Comparison of ENCODE assay signal across 17 cellular contexts in genomic region chr2:45904931-45905642, GRCh38.
DNase-seq lines count a peak whose midpoint lies in the region; ATAC-seq and TF ChIP-seq lines count a peak whose summit lies in the region.
"Had no signal": no experiment of that assay in that cellular context is flagged by ENCODE, and none has a peak within 500 bp of the region (broad histone marks: within the 10 kb centered on the region; RNA-seq: fewer than 3 reads in every experiment).

No MANE protein-coding gene starts in this region.

- ATAC-seq in activated CD8-positive, alpha-beta memory T cell treated with anti-CD3 and anti-CD28 coated beads, Interleukin-2, amount 10 ng/mL, durations not matched to agents 7 days and 5 days = no peak
- ATAC-seq in gastroesophageal sphincter = peak; percentile 23
- no peak for ATAC-seq in stimulated activated naive B cell treated with anti-CD40 and anti-IgM and Interleukin-4, amounts not matched to agents 10 μg/mL and 1 μg/mL and 100 μg/mL, for 72 hours (replicated peaks)

- H3K9ac ChIP-seq in colonic mucosa (ENCODE audit: low read depth in 2 of 2, low read length in 2 of 2) = no peak overlapping the region

- H3K36me3 Mint-ChIP-seq in activated CD8-positive, alpha-beta memory T cell treated with anti-CD3 and anti-CD28 coated beads, Interleukin-2, amount 10 ng/mL, durations not matched to agents 7 days and 5 days = peaks cover 7% of the 10 kb centered on the region
- peaks cover 5 to 9% of the 10 kb centered on the region in 2 donors for H3K36me3 Mint-ChIP-seq in stimulated activated naive B cell treated with anti-CD40 and anti-IgM and Interleukin-4, amounts not matched to agents 10 μg/mL and 1 μg/mL and 100 μg/mL, for 72 hours

- H3K4me1 ChIP-seq in gastroesophageal sphincter = peaks cover 0 to 44% (median 7%) of the 10 kb centered on the region in 3 donors
- no peaks in the 10 kb centered on the region for H3K4me1 ChIP-seq in colonic mucosa
- H3K4me1 ChIP-seq: BE2C, HAP-1 had no signal

- peaks cover 36% of the 10 kb centered on the region for H3K4me1 Mint-ChIP-seq in activated CD8-positive, alpha-beta memory T cell treated with anti-CD3 and anti-CD28 coated beads, Interleukin-2, amount 10 ng/mL, durations not matched to agents 7 days and 5 days
- H3K4me1 Mint-ChIP-seq in stimulated activated naive B cell treated with anti-CD40 and anti-IgM and Interleukin-4, amounts not matched to agents 10 μg/mL and 1 μg/mL and 100 μg/mL, for 72 hours = peaks cover 39 to 73% of the 10 kb centered on the region in 2 donors

- intact Hi-C loops in colonic mucosa (cut with DNase I) = no loop called here

- H3K4me3 Mint-ChIP-seq in activated CD8-positive, alpha-beta memory T cell treated with anti-CD3 and anti-CD28 coated beads, Interleukin-2, amount 10 ng/mL, durations not matched to agents 7 days and 5 days = no peak overlapping the region
- no peak overlapping the region for H3K4me3 Mint-ChIP-seq in stimulated activated naive B cell treated with anti-CD40 and anti-IgM and Interleukin-4, amounts not matched to agents 10 μg/mL and 1 μg/mL and 100 μg/mL, for 72 hours
- H3K4me3 Mint-ChIP-seq: T-helper 2 cell treated with Interferon-gamma antibody and Interleukin-4, amounts not matched to agents 5 μg/mL and 100 μg/mL, for 36 hours had no signal

- no peak for TF ChIP-seq EP300 in gastroesophageal sphincter (IDR thresholded peaks at IDR 0.05)

- H3K9me3 ChIP-seq in gastroesophageal sphincter = no peaks in the 10 kb centered on the region
- H3K9me3 ChIP-seq in colonic mucosa = no peaks in the 10 kb centered on the region
- H3K9me3 ChIP-seq: BE2C, HAP-1 had no signal

- no peaks in the 10 kb centered on the region for H3K27me3 ChIP-seq in gastroesophageal sphincter
- no peaks in the 10 kb centered on the region for H3K27me3 ChIP-seq in colonic mucosa
- H3K27me3 ChIP-seq: BE2C had no signal

- no peak overlapping the region for H3K4me3 ChIP-seq in gastroesophageal sphincter
- H3K4me3 ChIP-seq in colonic mucosa = no peak overlapping the region
- H3K4me3 ChIP-seq: HAP-1 had no signal

- peak overlapping the region; percentile 86 for H3K27ac Mint-ChIP-seq in activated CD8-positive, alpha-beta memory T cell treated with anti-CD3 and anti-CD28 coated beads, Interleukin-2, amount 10 ng/mL, durations not matched to agents 7 days and 5 days
- peak overlapping the region; percentile 80 for H3K27ac Mint-ChIP-seq in stimulated activated naive B cell treated with anti-CD40 and anti-IgM and Interleukin-4, amounts not matched to agents 10 μg/mL and 1 μg/mL and 100 μg/mL, for 72 hours

- CTCF ChIA-PET in activated CD8-positive, alpha-beta memory T cell treated with anti-CD3 and anti-CD28 coated beads, Interleukin-2, amount 10 ng/mL, durations not matched to agents 7 days and 5 days (lab: Charles Lee) = interaction anchor here (1.5 kb wide), 1 partner anchor 15 kb away, joined by 3 read pairs; no protein-coding TSS in a partner anchor

- H3K27me3 Mint-ChIP-seq in activated CD8-positive, alpha-beta memory T cell treated with anti-CD3 and anti-CD28 coated beads, Interleukin-2, amount 10 ng/mL, durations not matched to agents 7 days and 5 days = no peaks in the 10 kb centered on the region
- no peaks in the 10 kb centered on the region for H3K27me3 Mint-ChIP-seq in stimulated activated naive B cell treated with anti-CD40 and anti-IgM and Interleukin-4, amounts not matched to agents 10 μg/mL and 1 μg/mL and 100 μg/mL, for 72 hours

- DNase-seq in activated CD8-positive, alpha-beta memory T cell treated with anti-CD3 and anti-CD28 coated beads, Interleukin-2, amount 10 ng/mL, durations not matched to agents 7 days and 5 days = no peak
- DNase-seq in activated CD8-positive, alpha-beta memory T cell treated with anti-CD3 and anti-CD28 coated beads, Interleukin-2, amount 50 U/mL, for 4 hours = no peak
- DNase-seq in NCI-H524 treated with DMSO at 0.1 percent for 48 hours (lab: John Stamatoyannopoulos, UW) = peak; percentile 63
- DNase-seq in stimulated activated naive B cell treated with anti-CD40 and anti-IgM and Interleukin-4, amounts not matched to agents 10 μg/mL and 1 μg/mL and 100 μg/mL, for 72 hours = no peak
- no peak for DNase-seq in hepatic stellate cell (ENCODE audit: low spot score)
- DNase-seq in CD1c-positive myeloid dendritic cell (ENCODE audit: extremely low spot score) = no peak
- no peak for DNase-seq in colonic mucosa
- DNase-seq: activated CD4-positive, alpha-beta T cell treated with anti-CD3 and anti-CD28 coated beads, Interleukin-2, amount 50 U/mL, for 1 hour; activated naive CD4-positive, alpha-beta T cell; BE2C; GDM1; Kasumi-1; NCI-H2227 treated with DMSO at 0.1 percent for 48 hours; RPMI8226 had no signal

- no peaks in the 10 kb centered on the region for H3K9me3 Mint-ChIP-seq in activated CD8-positive, alpha-beta memory T cell treated with anti-CD3 and anti-CD28 coated beads, Interleukin-2, amount 10 ng/mL, durations not matched to agents 7 days and 5 days (ENCODE audit: low read depth)
- no peaks in the 10 kb centered on the region for H3K9me3 Mint-ChIP-seq in stimulated activated naive B cell treated with anti-CD40 and anti-IgM and Interleukin-4, amounts not matched to agents 10 μg/mL and 1 μg/mL and 100 μg/mL, for 72 hours
- H3K9me3 Mint-ChIP-seq: T-helper 2 cell treated with Interferon-gamma antibody and Interleukin-4, amounts not matched to agents 5 μg/mL and 100 μg/mL, for 36 hours had no signal

- H3K36me3 ChIP-seq in gastroesophageal sphincter (no peaks in the 10 kb centered on the region), colonic mucosa (no peaks in the 10 kb centered on the region)
- H3K36me3 ChIP-seq: HAP-1 had no signal

- 53% methylated on average over 3 of the region's 9 CpGs; no CpG with 5 or more reads in 1 of the 2 donors for WGBS in gastroesophageal sphincter (ENCODE audit: low coverage in 1 of 2), 2 donors

- TF ChIP-seq CTCF in gastroesophageal sphincter (IDR thresholded peaks at IDR 0.05) (no peak), colonic mucosa (IDR thresholded peaks at IDR 0.05) (no peak)

- TF ChIP-seq POLR2A in gastroesophageal sphincter (IDR thresholded peaks at IDR 0.05) = no peak

- peak overlapping the region in 1 of 4 donors; percentile 38 for H3K27ac ChIP-seq in gastroesophageal sphincter
- H3K27ac ChIP-seq in colonic mucosa = no peak overlapping the region
